Comparison of ENCODE assay signal across 10 cellular contexts in genomic region chr2:157899125-157899839, GRCh38. TPM values are rescaled to one million over a fixed set of nuclear protein-coding genes. Genes with fewer than 3 reads are reported as not detected.
DNase-seq lines count a peak whose midpoint lies in the region; ATAC-seq and TF ChIP-seq lines count a peak whose summit lies in the region.
"Had no signal": no experiment of that assay in that cellular context is flagged by ENCODE, and none has a peak within 500 bp of the region (broad histone marks: within the 10 kb centered on the region; RNA-seq: fewer than 3 reads in every experiment).

No MANE protein-coding gene starts in this region.

- TF ChIP-seq CTCF in uterus (IDR thresholded peaks at IDR 0.05) = no peak

- CTCF ChIA-PET in CD8-positive, alpha-beta memory T cell (lab: Charles Lee) = interaction anchor here (0.9 to 8.6 kb wide), 4 partner anchors 24 to 597 kb away, joined by 4 to 58 read pairs (median 4); partner anchors contain the start of genes ACVR1 and ACVR1C
- CTCF ChIA-PET in activated CD8-positive, alpha-beta memory T cell treated with anti-CD3 and anti-CD28 coated beads, Interleukin-2, amount 10 ng/mL, durations not matched to agents 7 days and 5 days (lab: Charles Lee) = interaction anchor here (0.7 to 2.8 kb wide), 3 partner anchors 22 to 275 kb away, joined by 3 to 32 read pairs (median 4); partner anchors contain the start of genes ACVR1 and ACVR1C

- H3K27me3 Mint-ChIP-seq in CD8-positive, alpha-beta memory T cell = no peaks in the 10 kb centered on the region
- no peaks in the 10 kb centered on the region for H3K27me3 Mint-ChIP-seq in activated CD8-positive, alpha-beta memory T cell treated with anti-CD3 and anti-CD28 coated beads, Interleukin-2, amount 10 ng/mL, durations not matched to agents 7 days and 5 days
- H3K27me3 Mint-ChIP-seq: type B pancreatic cell had no signal

- POLR2A ChIA-PET in CD8-positive, alpha-beta memory T cell (lab: Charles Lee) = interaction anchor here (1.3 to 4.7 kb wide), 2 partner anchors 23 to 481 kb away, joined by 3 to 33 read pairs; partner anchors contain the start of gene ACVR1

- peaks cover 63% of the 10 kb centered on the region for H3K4me1 ChIP-seq in CD8-positive, alpha-beta memory T cell (ENCODE audit: insufficient read depth, low read length)
- peaks cover 0 to 3% of the 10 kb centered on the region in 2 donors for H3K4me1 ChIP-seq in uterus

- no peaks in the 10 kb centered on the region for H3K36me3 ChIP-seq in CD8-positive, alpha-beta memory T cell (ENCODE audit: insufficient read depth, low read length)
- no peaks in the 10 kb centered on the region for H3K36me3 ChIP-seq in uterus

- no peaks in the 10 kb centered on the region for H3K27me3 ChIP-seq in CD8-positive, alpha-beta memory T cell (ENCODE audit: insufficient read depth, low read length, poor library complexity, severe bottlenecking)
- H3K27me3 ChIP-seq in uterus = no peaks in the 10 kb centered on the region

- ATAC-seq in GM19397 (IDR thresholded peaks at IDR 0.05; ENCODE audit: unreplicated experiment) = peak; percentile 88
- ATAC-seq in HG03066 (IDR thresholded peaks at IDR 0.05; ENCODE audit: low read depth, unreplicated experiment) = peak; percentile 71
- ATAC-seq in activated CD8-positive, alpha-beta memory T cell treated with anti-CD3 and anti-CD28 coated beads, Interleukin-2, amount 10 ng/mL, durations not matched to agents 7 days and 5 days = peak; percentile 56

- H3K4me1 Mint-ChIP-seq in CD8-positive, alpha-beta memory T cell = peaks cover 58 to 72% (median 69%) of the 10 kb centered on the region in 3 donors
- H3K4me1 Mint-ChIP-seq in activated CD8-positive, alpha-beta memory T cell treated with anti-CD3 and anti-CD28 coated beads, Interleukin-2, amount 10 ng/mL, durations not matched to agents 7 days and 5 days = peaks cover 62% of the 10 kb centered on the region

- H3K9me3 ChIP-seq in CD8-positive, alpha-beta memory T cell (ENCODE audit: low read length) = no peaks in the 10 kb centered on the region
- no peaks in the 10 kb centered on the region for H3K9me3 ChIP-seq in uterus

- peak overlapping the region; percentile 51 for H3K27ac ChIP-seq in CD8-positive, alpha-beta memory T cell (ENCODE audit: low read depth, low read length)
- peak overlapping the region in 1 of 2 donors; percentile 9 for H3K27ac ChIP-seq in uterus
- H3K27ac ChIP-seq: SK-N-MC had no signal

- peak overlapping the region; percentile 9 for H3K4me3 ChIP-seq in CD8-positive, alpha-beta memory T cell (ENCODE audit: low read length)
- H3K4me3 ChIP-seq in uterus = no peak overlapping the region
- H3K4me3 ChIP-seq: SK-N-MC had no signal

- H3K27ac Mint-ChIP-seq in CD8-positive, alpha-beta memory T cell = peak overlapping the region; percentile 79 to 100 (median 99)
- peak overlapping the region; percentile 100 for H3K27ac Mint-ChIP-seq in activated CD8-positive, alpha-beta memory T cell treated with anti-CD3 and anti-CD28 coated beads, Interleukin-2, amount 10 ng/mL, durations not matched to agents 7 days and 5 days
- H3K27ac Mint-ChIP-seq: type B pancreatic cell had no signal

- H3K36me3 Mint-ChIP-seq in CD8-positive, alpha-beta memory T cell = no peaks in the 10 kb centered on the region
- peaks cover 1% of the 10 kb centered on the region for H3K36me3 Mint-ChIP-seq in activated CD8-positive, alpha-beta memory T cell treated with anti-CD3 and anti-CD28 coated beads, Interleukin-2, amount 10 ng/mL, durations not matched to agents 7 days and 5 days
- H3K36me3 Mint-ChIP-seq: type B pancreatic cell had no signal

- in situ Hi-C loops in ACHN (cut with HindIII; ENCODE audit: low pct_ligation_motif_present, low pct_unique_long_range_greater_than_20kb, low sequenced_read_pairs) = no loop called here

- no peak for TF ChIP-seq POLR2A in uterus (IDR thresholded peaks at IDR 0.05)

- H3K9me3 Mint-ChIP-seq in CD8-positive, alpha-beta memory T cell = no peaks in the 10 kb centered on the region
- no peaks in the 10 kb centered on the region for H3K9me3 Mint-ChIP-seq in activated CD8-positive, alpha-beta memory T cell treated with anti-CD3 and anti-CD28 coated beads, Interleukin-2, amount 10 ng/mL, durations not matched to agents 7 days and 5 days (ENCODE audit: low read depth)
- H3K9me3 Mint-ChIP-seq: type B pancreatic cell had no signal

- H3K4me3 Mint-ChIP-seq in CD8-positive, alpha-beta memory T cell = peak overlapping the region; percentile 62 to 91 (median 86)
- H3K4me3 Mint-ChIP-seq in activated CD8-positive, alpha-beta memory T cell treated with anti-CD3 and anti-CD28 coated beads, Interleukin-2, amount 10 ng/mL, durations not matched to agents 7 days and 5 days = peak overlapping the region; percentile 80
- H3K4me3 Mint-ChIP-seq: type B pancreatic cell had no signal

- no peak for DNase-seq in CD8-positive, alpha-beta memory T cell
- DNase-seq in activated CD8-positive, alpha-beta memory T cell treated with anti-CD3 and anti-CD28 coated beads, Interleukin-2, amount 10 ng/mL, durations not matched to agents 7 days and 5 days = peak; percentile 58
- no peak for DNase-seq in uterus
- DNase-seq in kidney tubule cell (ENCODE audit: low spot score) = no peak
- no peak for DNase-seq in ACHN
- DNase-seq in Kasumi-1 (lab: John Stamatoyannopoulos, UW) = no peak

- intact Hi-C loops in uterus (cut with DNase I; ENCODE audit: low total_unique reads) = no loop called here

RNA-seq across cellular contexts. Expression of gene ACVR1, which starts 23.2 kb away (rescaled TPM):
- 10 to 100 TPM; 14.8 to 18.3 TPM for total RNA-seq in CD8-positive, alpha-beta memory T cell
- 9.5 TPM for polyA plus RNA-seq in CD8-positive, alpha-beta memory T cell
- total RNA-seq in activated CD8-positive, alpha-beta memory T cell treated with anti-CD3 and anti-CD28 coated beads, Interleukin-2, amount 10 ng/mL, durations not matched to agents 7 days and 5 days = 10 to 100 TPM; 18.7 to 19.4 TPM
- total RNA-seq in uterus = 100 to 1,000 TPM in 1 of 4 donors, 10 to 100 TPM in 3; 30.3 to 398 (median 46.7) TPM
